18 cellular contexts compared by ENCODE assay signal in the genomic region with DNA sequence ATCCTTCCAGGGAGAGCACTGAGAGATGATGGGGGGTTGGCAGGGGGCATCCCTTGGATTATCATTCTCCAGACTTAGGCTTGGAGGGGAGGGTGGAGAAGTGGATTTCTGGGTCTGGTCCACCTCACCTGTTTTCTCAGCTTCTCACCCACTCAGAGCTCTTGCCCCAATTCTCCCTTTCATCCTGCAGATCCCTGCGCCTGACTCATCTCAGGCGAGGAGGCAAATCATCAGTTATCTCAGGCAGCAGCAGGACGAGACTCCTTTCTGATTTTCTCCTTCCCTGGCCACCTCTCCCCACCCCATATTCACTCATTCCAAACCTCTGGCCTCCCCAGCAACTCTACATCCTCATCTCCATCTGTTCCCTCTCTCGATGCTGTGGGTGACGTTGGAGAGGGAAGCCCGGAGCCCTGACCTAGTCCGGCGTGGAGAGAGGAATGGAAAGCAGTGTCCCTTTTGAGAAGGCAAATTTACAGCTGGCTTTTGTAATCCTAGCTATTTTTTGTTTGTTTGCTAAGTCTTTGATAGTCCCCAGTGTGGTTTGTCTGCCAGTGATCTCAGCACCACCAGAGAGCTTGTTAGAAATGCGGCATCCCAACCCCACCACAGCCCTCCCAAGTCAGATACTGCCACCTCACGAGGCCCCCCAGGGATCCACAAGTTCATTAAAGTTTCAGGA. TPM values are rescaled to one million over a fixed set of nuclear protein-coding genes. Genes with fewer than 3 reads are reported as not detected.
DNase-seq lines count a peak whose midpoint lies in the region; ATAC-seq and TF ChIP-seq lines count a peak whose summit lies in the region.
"Had no signal": no experiment of that assay in that cellular context is flagged by ENCODE, and none has a peak within 500 bp of the region (broad histone marks: within the 10 kb centered on the region; RNA-seq: fewer than 3 reads in every experiment).

No MANE protein-coding gene starts in this region.

- H4K20me1 ChIP-seq in H9 (ENCODE audit: control insufficient read depth, insufficient read depth, insufficient read length) = no peaks in the 10 kb centered on the region
- H4K20me1 ChIP-seq: BLaER1 treated with 17β-estradiol and CSF1 and Interleukin-3, amounts not matched to agents 10 nM and 100 nM had no signal

- H3K4me1 ChIP-seq in H9 (ENCODE audit: insufficient read depth, low read length) (no peaks in the 10 kb centered on the region), mesendoderm (ENCODE audit: control insufficient read depth, low read depth, low read length) (peaks cover 2% of the 10 kb centered on the region)
- H3K4me1 ChIP-seq in effector memory CD4-positive, alpha-beta T cell (ENCODE audit: control insufficient read depth, insufficient read depth, low read length, poor library complexity, severe bottlenecking) = peaks cover 10% of the 10 kb centered on the region
- H3K4me1 ChIP-seq: prostate gland had no signal

- no peak overlapping the region for H3K27ac ChIP-seq in H9 (ENCODE audit: insufficient read length, low read depth, low read length)
- peak overlapping the region; percentile 26 for H3K27ac ChIP-seq in mesendoderm (ENCODE audit: low read depth, low read length)
- H3K27ac ChIP-seq in effector memory CD4-positive, alpha-beta T cell (ENCODE audit: insufficient read depth, low read length, poor library complexity, severe bottlenecking) = no peak overlapping the region
- H3K27ac ChIP-seq: 22Rv1, prostate gland had no signal

- H3K36me3 ChIP-seq in mesendoderm (ENCODE audit: control insufficient read depth, insufficient read depth, low read length) = peaks cover 2% of the 10 kb centered on the region
- no peaks in the 10 kb centered on the region for H3K36me3 ChIP-seq in effector memory CD4-positive, alpha-beta T cell (ENCODE audit: control insufficient read depth, insufficient read depth, low read length)
- H3K36me3 ChIP-seq: prostate gland had no signal

- H2AFZ ChIP-seq in H9 (ENCODE audit: low read length) = no peak overlapping the region

- H3T11ph ChIP-seq in H9 (ENCODE audit: low read length) = no peak overlapping the region

- no peaks in the 10 kb centered on the region for H3K23me2 ChIP-seq in H9 (ENCODE audit: insufficient read length, low read depth, low read length, poor library complexity, severe bottlenecking)

- H3K79me1 ChIP-seq in H9 (ENCODE audit: insufficient read depth, low read depth, low read length, poor library complexity, severe bottlenecking) (no peaks in the 10 kb centered on the region), mesendoderm (ENCODE audit: low read length) (no peaks in the 10 kb centered on the region)

- no peaks in the 10 kb centered on the region for H3K9me3 ChIP-seq in H9 (ENCODE audit: control insufficient read depth, low read depth, low read length)
- no peaks in the 10 kb centered on the region for H3K9me3 ChIP-seq in effector memory CD4-positive, alpha-beta T cell (ENCODE audit: control insufficient read depth, low read length)
- H3K9me3 ChIP-seq: prostate gland had no signal

- H2BK20ac ChIP-seq in H9 (ENCODE audit: low read depth, low read length, poor library complexity, severe bottlenecking) = no peak overlapping the region

- H3K56ac ChIP-seq in H9 (ENCODE audit: insufficient read length, low read depth, low read length) (no peak overlapping the region), mesendoderm (ENCODE audit: low read length) (no peak overlapping the region)

- H3K9me3 Mint-ChIP-seq in H9 = peaks cover 10 to 14% of the 10 kb centered on the region in 2 experiments; a peak in 4 of 5 replicates
- peaks cover 9% of the 10 kb centered on the region for H3K9me3 Mint-ChIP-seq in activated naive CD8-positive, alpha-beta T cell treated with anti-CD3 and anti-CD28 coated beads for 36 hours

- DNase-seq in DMS53 (lab: John Stamatoyannopoulos, UW) = peak; percentile 16
- no peak for DNase-seq in DMS53 treated with DMSO at 0.1 percent for 48 hours (lab: John Stamatoyannopoulos, UW; ENCODE audit: unreplicated experiment)
- DNase-seq in H9 = no peak
- DNase-seq in activated naive CD8-positive, alpha-beta T cell treated with anti-CD3 and anti-CD28 coated beads for 36 hours = no peak
- DNase-seq in mesendoderm = no peak
- no peak for DNase-seq in effector memory CD4-positive, alpha-beta T cell
- no peak for DNase-seq in Kasumi-1 (lab: John Stamatoyannopoulos, UW)
- DNase-seq: effector CD8-positive, alpha-beta T cell; foreskin fibroblast; NCI-H2081; NCI-H524 treated with DMSO at 0.1 percent for 48 hours; stimulated activated CD4-positive, alpha-beta T cell treated with anti-CD3 and anti-CD28 coated beads, Interleukin-12 subunit alpha, Interleukin-12 subunit beta, amount 100 ng/mL, for 4 hours; stimulated activated naive CD4-positive, alpha-beta T cell treated with Interleukin-2 at 50 U/mL for 16 hours had no signal

- H3K27me3 ChIP-seq in H9 (ENCODE audit: insufficient read depth, low read length) (no peaks in the 10 kb centered on the region), mesendoderm (ENCODE audit: insufficient read depth, low read length, poor library complexity) (no peaks in the 10 kb centered on the region)
- H3K27me3 ChIP-seq in effector memory CD4-positive, alpha-beta T cell (replicated peaks; ENCODE audit: control insufficient read depth, insufficient read depth, low read length, poor library complexity, severe bottlenecking) = no peaks in the 10 kb centered on the region
- H3K27me3 ChIP-seq: BLaER1 treated with 17β-estradiol and CSF1 and Interleukin-3, amounts not matched to agents 10 nM and 100 nM had no signal

- no peak for TF ChIP-seq CTCF in H9 (conservative IDR thresholded peaks at IDR 0.05)

- H2BK5ac ChIP-seq in H9 (ENCODE audit: insufficient read length, low read length) (no peak overlapping the region), mesendoderm (ENCODE audit: low read length) (no peak overlapping the region)

- H3K23ac ChIP-seq in H9 (ENCODE audit: insufficient read length, low read depth, low read length) (no peak overlapping the region), mesendoderm (ENCODE audit: low read length) (no peak overlapping the region)

- no peak overlapping the region for H3K18ac ChIP-seq in H9 (ENCODE audit: insufficient read length, low read depth, low read length)
- no peak overlapping the region for H3K18ac ChIP-seq in mesendoderm (ENCODE audit: low read length)

- peaks cover 15 to 18% of the 10 kb centered on the region in 2 experiments for H3K4me1 Mint-ChIP-seq in H9
- peaks cover 46% of the 10 kb centered on the region for H3K4me1 Mint-ChIP-seq in activated naive CD8-positive, alpha-beta T cell treated with anti-CD3 and anti-CD28 coated beads for 36 hours

- H3K27ac Mint-ChIP-seq in H9 = peak overlapping the region in 2 of 3 experiments; percentile 84 to 88; a peak in 4 of 7 replicates
- peak overlapping the region; percentile 68 for H3K27ac Mint-ChIP-seq in activated naive CD8-positive, alpha-beta T cell treated with anti-CD3 and anti-CD28 coated beads for 36 hours

- no peak overlapping the region for H3K4me2 ChIP-seq in H9 (ENCODE audit: insufficient read depth, insufficient read length, low read length)
- no peak overlapping the region for H3K4me2 ChIP-seq in mesendoderm (ENCODE audit: low read length)
- H3K4me2 ChIP-seq: BLaER1 treated with 17β-estradiol and CSF1 and Interleukin-3, amounts not matched to agents 10 nM and 100 nM had no signal

- H3K36me3 Mint-ChIP-seq in H9 (ENCODE audit: insufficient read depth in 1 of 3, low read depth in 3 of 3) = peaks cover 24 to 34% (median 24%) of the 10 kb centered on the region in 3 experiments
- peaks cover 36% of the 10 kb centered on the region for H3K36me3 Mint-ChIP-seq in activated naive CD8-positive, alpha-beta T cell treated with anti-CD3 and anti-CD28 coated beads for 36 hours

- no peak for ATAC-seq in GM18868 (IDR thresholded peaks at IDR 0.05; ENCODE audit: unreplicated experiment)
- ATAC-seq: SK-N-SH treated with all-trans-retinoic acid at 6 μM for 48 hours had no signal

- H3K9ac ChIP-seq in H9 (ENCODE audit: extremely low read depth, insufficient read length, low read length) (no peak overlapping the region), mesendoderm (ENCODE audit: low read length) (no peak overlapping the region)
- H3K9ac ChIP-seq: BLaER1 treated with 17β-estradiol and CSF1 and Interleukin-3, amounts not matched to agents 10 nM and 100 nM had no signal

- no peak overlapping the region for H3K14ac ChIP-seq in H9 (ENCODE audit: insufficient read depth, low read length)

- H3K4ac ChIP-seq in H9 (ENCODE audit: low read depth, low read length) (no peak overlapping the region), mesendoderm (ENCODE audit: low read depth, low read length) (no peak overlapping the region)

- H3K79me2 ChIP-seq in H9 (ENCODE audit: insufficient read depth, low read length) (no peaks in the 10 kb centered on the region), mesendoderm (ENCODE audit: control insufficient read depth, insufficient read depth, low read length) (no peaks in the 10 kb centered on the region)

- no peaks in the 10 kb centered on the region for H3K27me3 Mint-ChIP-seq in H9 (ENCODE audit: low read depth)
- no peaks in the 10 kb centered on the region for H3K27me3 Mint-ChIP-seq in activated naive CD8-positive, alpha-beta T cell treated with anti-CD3 and anti-CD28 coated beads for 36 hours

- no peak overlapping the region for H4K8ac ChIP-seq in H9 (replicated peaks; ENCODE audit: insufficient read length, low read depth, low read length)
- no peak overlapping the region for H4K8ac ChIP-seq in mesendoderm (ENCODE audit: low read depth, low read length)

- H4K91ac ChIP-seq in H9 (ENCODE audit: insufficient read length, low read depth, low read length) = no peak overlapping the region

- no peak overlapping the region for H2BK12ac ChIP-seq in H9 (ENCODE audit: insufficient read length, low read depth, low read length)

- no peak overlapping the region for H4K5ac ChIP-seq in H9 (ENCODE audit: insufficient read length, low read depth, low read length)
- no peak overlapping the region for H4K5ac ChIP-seq in mesendoderm (ENCODE audit: low read length)

- H2BK15ac ChIP-seq in H9 (ENCODE audit: low read depth, low read length) = no peak overlapping the region
- no peak overlapping the region for H2BK15ac ChIP-seq in mesendoderm (replicated peaks; ENCODE audit: low read depth)

- no peak overlapping the region; a peak in 1 of 5 replicates for H3K4me3 Mint-ChIP-seq in H9
- no peak overlapping the region for H3K4me3 Mint-ChIP-seq in activated naive CD8-positive, alpha-beta T cell treated with anti-CD3 and anti-CD28 coated beads for 36 hours

- H2AK5ac ChIP-seq in H9 (ENCODE audit: insufficient read length, low read length) (no peak overlapping the region), mesendoderm (ENCODE audit: low read length) (no peak overlapping the region)

- H3K4me3 ChIP-seq in mesendoderm (ENCODE audit: low read length) = no peak overlapping the region
- H3K4me3 ChIP-seq in effector memory CD4-positive, alpha-beta T cell (ENCODE audit: insufficient read depth, low read depth, low read length, poor library complexity, severe bottlenecking) = no peak overlapping the region
- H3K4me3 ChIP-seq: BLaER1 treated with 17β-estradiol and CSF1 and Interleukin-3, amounts not matched to agents 10 nM and 100 nM; prostate gland had no signal

- H2BK120ac ChIP-seq in H9 (ENCODE audit: low read depth, low read length, poor library complexity, severe bottlenecking) (no peak overlapping the region), mesendoderm (ENCODE audit: low read depth, low read length) (no peak overlapping the region)

- WGBS in H9 (ENCODE audit: extremely low coverage, insufficient read length, low lambda C conversion rate) = no CpG with 5 or more reads among the region's 10 CpGs
- no CpG with 5 or more reads among the region's 10 CpGs for WGBS in mesendoderm (ENCODE audit: extremely low coverage, insufficient coverage, low lambda C conversion rate)

RNA-seq across cellular contexts. Expression of a gene that starts 24.0 kb away (rescaled TPM):
- total RNA-seq in H9 (2021) = 2,205 and 2,239 TPM in 2 replicates
- total RNA-seq in activated naive CD8-positive, alpha-beta T cell treated with anti-CD3 and anti-CD28 coated beads for 36 hours = 1,000 to 10,000 TPM; 3,217 to 3,223 TPM
- polyA plus RNA-seq in mesendoderm (2013, experiment 1 of 2) = 2,379 TPM
- polyA plus RNA-seq in mesendoderm (2013, experiment 2 of 2) = 2,407 TPM

RNA-seq across cellular contexts. Expression of a gene that starts 53.2 kb away (rescaled TPM):
- 5.4 and 6.3 TPM in 2 replicates for total RNA-seq in H9 (2021)
- total RNA-seq in activated naive CD8-positive, alpha-beta T cell treated with anti-CD3 and anti-CD28 coated beads for 36 hours = 10 to 100 TPM; 21.7 to 22.0 TPM
- 3.4 TPM for polyA plus RNA-seq in mesendoderm (2013, experiment 1 of 2)
- 4.8 TPM for polyA plus RNA-seq in mesendoderm (2013, experiment 2 of 2)
